ENCODE assay signal across 8 cellular contexts in genomic region chr20:50958733-50959542, GRCh38. TPM values are rescaled to one million over a fixed set of nuclear protein-coding genes. Genes with fewer than 3 reads are reported as not detected.
DNase-seq lines count a peak whose midpoint lies in the region; ATAC-seq lines count a peak whose summit lies in the region.

Gene MOCS3, plus strand, starts transcription at chr20:50958818. Its CDS starts 25 bp downstream, at chr20:50958843.

- in situ Hi-C loops in SK-MEL-5 (cut with HindIII; ENCODE audit: low pct_unique_long_range_greater_than_20kb, low sequenced_read_pairs) = no loop called here

- DNase-seq in D341Med (ENCODE audit: low spot score) = peak; percentile 84
- DNase-seq in HPDE6-E6E7 (ENCODE audit: extremely low spot score) = peak; percentile 90
- DNase-seq in SK-MEL-5 (ENCODE audit: low read depth, low spot score) = peak; percentile 94
- peak; percentile 82 for DNase-seq in activated naive CD4-positive, alpha-beta T cell treated with anti-CD3 and anti-CD28 coated beads, Interleukin-2, amount 50 U/mL, for 16 hours
- DNase-seq in globus pallidus (ENCODE audit: low spot score) = peak; percentile 89
- peak; percentile 83 for DNase-seq in occipital lobe (lab: John Stamatoyannopoulos, UW)

- no peaks in the 10 kb centered on the region for H3K27me3 ChIP-seq in thymus (ENCODE audit: control insufficient read depth, insufficient read depth)

- H3K9me3 ChIP-seq in thymus (ENCODE audit: control insufficient read depth) = no peaks in the 10 kb centered on the region

- 2% methylated on average over 65 of the region's 65 CpGs for WGBS in thymus

- H3K4me3 ChIP-seq in thymus (ENCODE audit: low read length) = peak within 1 kb of the TSS; percentile 96

- ATAC-seq in GM19467 (IDR thresholded peaks at IDR 0.05; ENCODE audit: unreplicated experiment) = peak; percentile 75

- peak within 1 kb of the TSS; percentile 85 for H3K27ac ChIP-seq in thymus (ENCODE audit: low read depth)

- H3K36me3 ChIP-seq in thymus (ENCODE audit: control insufficient read depth, insufficient read depth) = no peaks in the 10 kb centered on the region

- H3K4me1 ChIP-seq in thymus (ENCODE audit: control insufficient read depth, insufficient read depth, low read length) = peaks cover 23% of the 10 kb centered on the region

RNA-seq across cellular contexts. Expression of gene MOCS3, which starts in this region (rescaled TPM):
- 11.7 and 13.9 TPM in 2 replicates for total RNA-seq in SK-MEL-5 (2014; rRNA removed; shearing (Covaris generic))
- polyA plus RNA-seq in SK-MEL-5 (2015; cell fraction: cytosol; rRNA removed) = 10.4 and 10.9 TPM in 2 replicates
- 4.4 and 4.6 TPM in 2 replicates for polyA plus RNA-seq in SK-MEL-5 (2015; cell fraction: nucleus; rRNA removed)
- 10.3 TPM for total RNA-seq in occipital lobe
- polyA plus RNA-seq in thymus = 3.7 TPM

Comparison
In these comparisons a context has a peak if more than half of its experiments do, and no peak if none do; other contexts are left out.
1. Peak in every context shown above with its lines: DNase-seq, ATAC-seq, H3K4me3 ChIP-seq and H3K27ac ChIP-seq.